13 cellular contexts compared by ENCODE assay signal in genomic region chr2:178829299-178829698, GRCh38. TPM values are rescaled to one million over a fixed set of nuclear protein-coding genes. Genes with fewer than 3 reads are reported as not detected.
DNase-seq lines count a peak whose midpoint lies in the region; ATAC-seq, FAIRE-seq and TF ChIP-seq lines count a peak whose summit lies in the region.
"Had no signal": no experiment of that assay in that cellular context is flagged by ENCODE, and none has a peak within 500 bp of the region (broad histone marks: within the 10 kb centered on the region; RNA-seq: fewer than 3 reads in every experiment).

No MANE protein-coding gene starts in this region.

- H3K9ac ChIP-seq in BLaER1 treated with 17β-estradiol and CSF1 and Interleukin-3, amounts not matched to agents 10 nM and 100 nM = no peak overlapping the region
- H3K9ac ChIP-seq in SK-N-SH = no peak overlapping the region
- no peak overlapping the region for H3K9ac ChIP-seq in HepG2 (ENCODE audit: insufficient read depth, low read depth, low read length)

- no peak for DNase-seq in GM12891 (ENCODE audit: insufficient read length, low spot score)
- peak; percentile 14 for DNase-seq in SK-N-SH
- no peak for DNase-seq in HepG2 (ENCODE audit: low spot score)
- DNase-seq in SW 1271 (lab: John Stamatoyannopoulos, UW) = no peak
- DNase-seq in NCI-H1092 treated with DMSO at 0.1 percent for 48 hours (lab: John Stamatoyannopoulos, UW) = no peak
- DNase-seq in NCI-H2196 (lab: John Stamatoyannopoulos, UW; ENCODE audit: unreplicated experiment) = no peak
- DNase-seq: activated CD4-positive, alpha-beta T cell treated with anti-CD3 and anti-CD28 coated beads, Interleukin-2, amount 50 U/mL, for 4 hours; left lung; nucleus accumbens; PC-9; stimulated activated CD4-positive, alpha-beta T cell treated with anti-CD3 and anti-CD28 coated beads, Interleukin-12 subunit alpha, Interleukin-12 subunit beta, amount 100 ng/mL, for 4 hours had no signal

- no peak for ATAC-seq in HepG2
- ATAC-seq in HG03469 (IDR thresholded peaks at IDR 0.05; ENCODE audit: unreplicated experiment) = no peak
- ATAC-seq: left lung had no signal

- no peaks in the 10 kb centered on the region; the same call in 1 of the 2 replicates for H3K9me2 ChIP-seq in SK-N-SH

- CTCF ChIA-PET in SK-N-SH (lab: Yijun Ruan, JAX) (interaction anchor here (1.0 kb wide), 1 partner anchor 9 kb away, joined by 3 read pairs; no protein-coding TSS in a partner anchor), HepG2 (lab: Yijun Ruan, JAX; ENCODE audit: low intra/inter-chr PET ratio, low total read pairs) (no interaction called here)

- BruUV-seq in HepG2 (replicated peaks; lab: Mats Ljungman, UMichigan) = no TSS peak

- H3K27ac ChIP-seq in BLaER1 treated with 17β-estradiol and CSF1 and Interleukin-3, amounts not matched to agents 10 nM and 100 nM = no peak overlapping the region
- H3K27ac ChIP-seq in SK-N-SH (ENCODE audit: low read depth in 2 of 2, low read length in 1 of 2) = no peak overlapping the region; a peak in 1 of 4 replicates
- no peak overlapping the region for H3K27ac ChIP-seq in HepG2 (ENCODE audit: extremely low read length, insufficient read depth, low read length)
- H3K27ac ChIP-seq: left lung, PC-9 had no signal

- no peak overlapping the region for H3K4me3 ChIP-seq in BLaER1 treated with 17β-estradiol and CSF1 and Interleukin-3, amounts not matched to agents 10 nM and 100 nM
- H3K4me3 ChIP-seq in SK-N-SH (ENCODE audit: low read depth in 2 of 2, low read length in 1 of 2) = no peak overlapping the region
- no peak overlapping the region for H3K4me3 ChIP-seq in HepG2 (replicated peaks in 1 of 3; ENCODE audit: insufficient read depth in 1 of 3, low read depth in 2 of 3, low read length in 3 of 3)
- H3K4me3 ChIP-seq: left lung, PC-9 had no signal

- H2AFZ ChIP-seq in SK-N-SH (ENCODE audit: low read depth) (no peak overlapping the region), HepG2 (ENCODE audit: low read length) (no peak overlapping the region)
- H2AFZ ChIP-seq: PC-9 had no signal

- peaks cover 6% of the 10 kb centered on the region for H3F3A ChIP-seq in SK-N-SH (replicated peaks; ENCODE audit: insufficient read depth)

- H3K79me2 ChIP-seq in SK-N-SH (ENCODE audit: insufficient read depth) = no peaks in the 10 kb centered on the region
- no peaks in the 10 kb centered on the region for H3K79me2 ChIP-seq in HepG2 (ENCODE audit: insufficient read depth, low read length)

- no peaks in the 10 kb centered on the region for H4K20me1 ChIP-seq in BLaER1 treated with 17β-estradiol and CSF1 and Interleukin-3, amounts not matched to agents 10 nM and 100 nM
- H4K20me1 ChIP-seq in SK-N-SH (ENCODE audit: insufficient read depth) (no peaks in the 10 kb centered on the region), HepG2 (ENCODE audit: insufficient read depth, low read length) (no peaks in the 10 kb centered on the region)

- FAIRE-seq in GM12891 (lab: Jason Lieb, UNC) = peak; percentile 68
- peak; percentile 4 for FAIRE-seq in HepG2 (lab: Jason Lieb, UNC)

- TF ChIP-seq POLR2A in GM12891 (IDR thresholded peaks at IDR 0.05; ENCODE audit: low read depth, low read length) (no peak), HepG2 (IDR thresholded peaks at IDR 0.05; ENCODE audit: insufficient read depth in 1 of 2, low read depth in 2 of 2, low read length in 2 of 2) (no peak)

- WGBS in SK-N-SH (ENCODE audit: low lambda C conversion rate) = 65% methylated on average over 3 of the region's 3 CpGs
- 12% methylated on average over 3 of the region's 3 CpGs for WGBS in HepG2 (ENCODE audit: low lambda C conversion rate)

- H3K27me3 ChIP-seq in BLaER1 treated with 17β-estradiol and CSF1 and Interleukin-3, amounts not matched to agents 10 nM and 100 nM = no peaks in the 10 kb centered on the region
- H3K27me3 ChIP-seq in SK-N-SH (ENCODE audit: insufficient read depth) (no peaks in the 10 kb centered on the region), HepG2 (ENCODE audit: control insufficient read depth in 1 of 2, insufficient read depth in 2 of 2, low read length in 2 of 2) (no peaks in the 10 kb centered on the region; a peak in 2 of 5 replicates)
- H3K27me3 ChIP-seq: left lung had no signal

- in situ Hi-C loops in HepG2 (cut with HindIII; ENCODE audit: extremely low pct_ligation_motif_present, low pct_unique_long_range_greater_than_20kb) = no loop called here

- intact Hi-C loops in HepG2 (cut with micrococcal nuclease; ENCODE audit: unreplicated experiment) = no loop called here

- peak overlapping the region in 7 of 11 experiments; percentile 17 to 61 (median 35); a peak in 12 of 22 replicates for H3K4me2 ChIP-seq in BLaER1 treated with 17β-estradiol and CSF1 and Interleukin-3, amounts not matched to agents 10 nM and 100 nM
- H3K4me2 ChIP-seq in SK-N-SH = no peak overlapping the region
- H3K4me2 ChIP-seq in HepG2 (ENCODE audit: low read depth, low read length) = no peak overlapping the region
- H3K4me2 ChIP-seq: PC-9 had no signal

- no peaks in the 10 kb centered on the region for H3K36me3 ChIP-seq in BLaER1 treated with 17β-estradiol and CSF1 and Interleukin-3, amounts not matched to agents 10 nM and 100 nM
- H3K36me3 ChIP-seq in SK-N-SH (replicated peaks in 1 of 2; ENCODE audit: control insufficient read depth in 1 of 2, insufficient read depth in 2 of 2, low read length in 1 of 2) = no peaks in the 10 kb centered on the region
- no peaks in the 10 kb centered on the region for H3K36me3 ChIP-seq in HepG2 (replicated peaks in 1 of 2; ENCODE audit: control insufficient read depth in 1 of 2, insufficient read depth in 2 of 2, low read length in 2 of 2)
- H3K36me3 ChIP-seq: left lung had no signal

- H3K4me1 ChIP-seq in BLaER1 treated with 17β-estradiol and CSF1 and Interleukin-3, amounts not matched to agents 10 nM and 100 nM = peaks cover 0 to 20% (median 11%) of the 10 kb centered on the region in 10 experiments; a peak in 13 of 20 replicates
- H3K4me1 ChIP-seq in SK-N-SH (ENCODE audit: control insufficient read depth in 1 of 2, insufficient read depth in 2 of 2, low read depth in 1 of 2, low read length in 1 of 2) = peaks cover 0 to 8% of the 10 kb centered on the region in 2 experiments; a peak in 3 of 4 replicates
- H3K4me1 ChIP-seq in HepG2 (ENCODE audit: insufficient read depth, low read length) = peaks cover 11% of the 10 kb centered on the region
- H3K4me1 ChIP-seq: left lung had no signal

- TF ChIP-seq RAD21 in SK-N-SH (IDR thresholded peaks at IDR 0.05; ENCODE audit: low read length) (0 out of 2 replicates have a peak, but pooled peaks have one; percentile 3), HepG2 (CRISPR knock-in tag; IDR thresholded peaks at IDR 0.05) (no peak)

- POLR2A ChIA-PET in SK-N-SH (lab: Yijun Ruan, JAX) = no interaction called here
- POLR2A ChIA-PET in HepG2 (lab: Yijun Ruan, JAX) = no interaction called here

- no peak for TF ChIP-seq CTCF in SK-N-SH (IDR thresholded peaks at IDR 0.05)
- no peak for TF ChIP-seq CTCF in HepG2 (CRISPR knock-in tag; IDR thresholded peaks at IDR 0.05)

- TF ChIP-seq EP300 in SK-N-SH (IDR thresholded peaks at IDR 0.05; ENCODE audit: borderline replicate concordance in 1 of 2, low read depth in 1 of 2, low read length in 1 of 2) (no peak), HepG2 (IDR thresholded peaks at IDR 0.05; ENCODE audit: low read depth in 2 of 2, low read length in 2 of 2) (no peak), HepG2 (CRISPR knock-in tag; IDR thresholded peaks at IDR 0.05; ENCODE audit: borderline replicate concordance) (no peak)

- no peaks in the 10 kb centered on the region for H3K9me3 ChIP-seq in BLaER1 treated with 17β-estradiol and CSF1 and Interleukin-3, amounts not matched to agents 10 nM and 100 nM (replicated peaks in 1 of 11)
- H3K9me3 ChIP-seq in SK-N-SH = peaks cover 6% of the 10 kb centered on the region; the same call in 1 of the 2 replicates
- no peaks in the 10 kb centered on the region for H3K9me3 ChIP-seq in HepG2 (ENCODE audit: low read length)
- H3K9me3 ChIP-seq: left lung had no signal

TF ChIP-seq in GM12891, 5 proteins besides CTCF, POLR2A, EP300 and RAD21 (continues in another document):
- no peak for TF ChIP-seq POU2F2 (IDR thresholded peaks at IDR 0.05; ENCODE audit: low read depth, low read length)
- no peak for TF ChIP-seq SPI1 (IDR thresholded peaks at IDR 0.05; ENCODE audit: low read depth, low read length)

RNA-seq across cellular contexts. Expression of gene TTN, which starts 22.1 kb away (rescaled TPM):
- 1.0 TPM for polyA plus RNA-seq in GM12891 (2012; ENCODE audit: low read depth, missing spikeins)
- under 0.01 and 0.08 TPM in 2 replicates for polyA plus RNA-seq in SK-N-SH (2012; rRNA removed)
- under 0.01 and 0.08 TPM in 2 replicates for polyA plus RNA-seq in SK-N-SH (2012; cell fraction: cytosol; rRNA removed)
- 0.11 and 0.13 TPM in 2 replicates for polyA plus RNA-seq in SK-N-SH (2012; cell fraction: nucleus; rRNA removed)
- under 0.01 TPM in 2 replicates for total RNA-seq in HepG2 (2016; rRNA removed; fragmentation: Illumina TruSeq; extraction: Trizol)
- not detected in 2 replicates for total RNA-seq in HepG2 (2016; cell fraction: cytosol; rRNA removed; fragmentation: Illumina TruSeq; extraction: Trizol; ENCODE audit: low read depth)
- under 0.01 TPM in 2 replicates for total RNA-seq in HepG2 (2016; cell fraction: insoluble cytoplasmic fraction; rRNA removed; fragmentation: Illumina TruSeq; extraction: Trizol)
- total RNA-seq in HepG2 (2016; cell fraction: membrane; rRNA removed; fragmentation: Illumina TruSeq; extraction: Trizol) = not detected in 2 replicates
- under 0.01 and 0.06 TPM in 2 replicates for total RNA-seq in HepG2 (2016; cell fraction: nucleus; rRNA removed; fragmentation: Illumina TruSeq; extraction: Trizol)
- under 0.01 TPM in 1 of 2 replicates, not detected in the other for polyA plus RNA-seq in HepG2 (2011; rRNA removed)
- under 0.01 TPM in 2 replicates for polyA plus RNA-seq in HepG2 (2011; cell fraction: cytosol; rRNA removed)
- 0.02 TPM in 2 replicates for polyA plus RNA-seq in HepG2 (2011; cell fraction: nucleus; rRNA removed)
- polyA plus RNA-seq in HepG2 (2012) = 0.08 and 0.12 TPM in 2 replicates
- polyA plus RNA-seq in HepG2 (2016; cell fraction: cytosol; fragmentation: Illumina TruSeq; extraction: Trizol; ENCODE audit: low read depth) = not detected in 2 replicates
- not detected in 2 replicates for polyA plus RNA-seq in HepG2 (2016; cell fraction: insoluble cytoplasmic fraction; fragmentation: Illumina TruSeq; extraction: Trizol; ENCODE audit: low read depth)
- polyA plus RNA-seq in HepG2 (2016; cell fraction: membrane; fragmentation: Illumina TruSeq; extraction: Trizol; ENCODE audit: low read depth) = not detected in 2 replicates
- 0.01 TPM in 1 of 2 replicates, not detected in the other for polyA plus RNA-seq in HepG2 (2016; cell fraction: nucleus; fragmentation: Illumina TruSeq; extraction: Trizol; ENCODE audit: insufficient read depth, low read depth)
- under 0.01 and 0.02 TPM in 2 replicates for polyA minus RNA-seq in HepG2 (2011; rRNA and poly(A)+ RNA removed; ENCODE audit: low replicate concordance)
- polyA minus RNA-seq in HepG2 (2011; cell fraction: cytosol; rRNA and poly(A)+ RNA removed) = under 0.01 TPM in 1 of 2 replicates, not detected in the other
- polyA minus RNA-seq in HepG2 (2011; cell fraction: nucleus; rRNA and poly(A)+ RNA removed) = 0.13 and 1.1 TPM in 2 replicates
- total RNA-seq: PC-9 had no signal

Comparison
In these comparisons a context has a peak if more than half of its experiments do, and no peak if none do; other contexts are left out.
1. H3K4me2 ChIP-seq: peak in BLaER1 treated with 17β-estradiol and CSF1 and Interleukin-3, amounts not matched to agents 10 nM and 100 nM (7 of 11); none in SK-N-SH (single experiment) and HepG2 (single experiment).